ENCODE assay signal across 21 cellular contexts in the genomic region with DNA sequence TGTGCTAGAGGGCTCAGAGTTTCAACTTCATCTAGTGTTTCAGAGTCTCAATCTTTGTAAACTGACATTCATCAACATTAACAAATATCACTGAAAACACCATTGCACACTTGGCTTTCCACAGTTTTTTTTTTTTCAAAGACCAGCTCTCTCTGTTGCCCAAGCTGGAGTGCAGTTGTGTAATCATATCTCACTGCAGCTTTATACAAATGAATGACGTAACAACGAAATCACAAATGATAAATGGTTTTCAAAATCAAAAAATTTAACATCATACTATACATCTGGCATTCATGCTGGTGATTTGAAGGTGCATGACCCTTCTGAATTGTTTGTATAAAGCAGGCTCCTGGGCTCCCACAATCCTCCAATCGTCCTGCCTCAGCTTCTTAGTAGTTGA.
"Had no signal": no experiment of that assay in that cellular context is flagged by ENCODE, and none has a peak within 500 bp of the region (broad histone marks: within the 10 kb centered on the region; RNA-seq: fewer than 3 reads in every experiment).

No MANE protein-coding gene starts in this region.

- H3K9me3 ChIP-seq: SK-N-SH had no signal

- H3K27me3 Mint-ChIP-seq: IgD-negative memory B cell had no signal

- ATAC-seq: K562 had no signal

- H3K4me3 Mint-ChIP-seq: IgD-negative memory B cell had no signal

- H3K4me1 Mint-ChIP-seq: IgD-negative memory B cell had no signal

- H3K36me3 Mint-ChIP-seq: IgD-negative memory B cell had no signal

- H3K27ac ChIP-seq: KMS-11 had no signal

- H3K4me3 ChIP-seq: K562 had no signal

- DNase-seq: Kasumi-1, NCI-H1092, NCI-H1436, NCI-H187, NCI-H2029, NCI-H2081 treated with DMSO at 0.1 percent for 48 hours, NCI-H2171, NCI-H226, NCI-H446, NCI-H510A, NCI-H524 treated with DMSO at 0.1 percent for 48 hours, NCI-H69, NCI-H774, Right ventricle myocardium superior, RPMI8226, SIG-M5, SK-N-SH, SW 1271 had no signal

- H3K4me2 ChIP-seq: KMS-11, SK-N-SH had no signal

- H3K9ac ChIP-seq: KMS-11, SK-N-SH had no signal

- H3K27ac Mint-ChIP-seq: IgD-negative memory B cell had no signal
